In the genomic region with DNA sequence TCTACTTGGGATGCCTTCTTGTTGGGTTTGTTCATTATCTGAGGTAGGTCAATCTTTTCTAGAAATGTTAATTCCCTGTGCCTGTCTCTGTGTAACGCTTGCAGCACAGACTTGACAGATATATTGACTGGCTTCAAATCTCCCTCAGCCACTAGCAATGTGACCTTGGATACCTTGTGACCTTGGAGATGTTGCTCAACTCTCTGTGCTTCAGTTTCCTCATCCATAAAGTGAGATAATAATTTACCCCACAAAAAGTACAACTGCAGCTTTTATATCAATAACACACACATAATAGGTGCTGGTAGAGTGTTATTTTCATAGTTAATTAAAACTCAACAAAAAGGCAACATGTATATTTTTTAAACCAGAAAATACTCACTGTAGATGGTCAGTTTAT, we compare ENCODE assay signal across 1 cellular context.
A peak's percentile ranks its signal among the peaks of the same experiment; 100 is the strongest.
TF ChIP-seq lines count a peak whose summit lies in the region.

No MANE protein-coding gene starts in this region.

TF ChIP-seq in HepG2, 621 proteins besides CTCF, POLR2A, EP300 and RAD21:
- no peak for TF ChIP-seq ZNF616 (CRISPR knock-in tag; IDR thresholded peaks at IDR 0.05; ENCODE audit: low read depth)
- peak; percentile 73 for TF ChIP-seq CEBPB (IDR thresholded peaks at IDR 0.05; ENCODE audit: borderline replicate concordance, low read depth, low read length)
- TF ChIP-seq ZFP37 (CRISPR knock-in tag; IDR thresholded peaks at IDR 0.05; ENCODE audit: borderline replicate concordance), result no peak
- TF ChIP-seq ZNF30 (CRISPR knock-in tag; IDR thresholded peaks at IDR 0.05), result no peak
- TF ChIP-seq, protein P1, sequence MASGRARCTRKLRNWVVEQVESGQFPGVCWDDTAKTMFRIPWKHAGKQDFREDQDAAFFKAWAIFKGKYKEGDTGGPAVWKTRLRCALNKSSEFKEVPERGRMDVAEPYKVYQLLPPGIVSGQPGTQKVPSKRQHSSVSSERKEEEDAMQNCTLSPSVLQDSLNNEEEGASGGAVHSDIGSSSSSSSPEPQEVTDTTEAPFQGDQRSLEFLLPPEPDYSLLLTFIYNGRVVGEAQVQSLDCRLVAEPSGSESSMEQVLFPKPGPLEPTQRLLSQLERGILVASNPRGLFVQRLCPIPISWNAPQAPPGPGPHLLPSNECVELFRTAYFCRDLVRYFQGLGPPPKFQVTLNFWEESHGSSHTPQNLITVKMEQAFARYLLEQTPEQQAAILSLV (CRISPR knock-in tag; IDR thresholded peaks at IDR 0.05; ENCODE audit: borderline replicate concordance), result no peak
- TF ChIP-seq GATAD2A (CRISPR knock-in tag; IDR thresholded peaks at IDR 0.05), result 0 out of 2 replicates have a peak, but pooled peaks have one; percentile 25
- TF ChIP-seq CEBPG (CRISPR knock-in tag; IDR thresholded peaks at IDR 0.05), result peak; percentile 45; the same call in 1 of the 2 replicates
TF ChIP-seq in HepG2: peak in this region for 3.
